ENCODE assay signal across 29 cellular contexts in genomic region chr1:230022666-230023380, GRCh38.
"Had no signal": no experiment of that assay in that cellular context is flagged by ENCODE, and none has a peak within 500 bp of the region (broad histone marks: within the 10 kb centered on the region; RNA-seq: fewer than 3 reads in every experiment).

No MANE protein-coding gene starts in this region.

- H3K4me3 ChIP-seq: ascending aorta, breast epithelium, cardiac muscle cell, colonic mucosa had no signal

- ATAC-seq: activated CD4-positive, CD25-positive, alpha-beta regulatory T cell treated with anti-CD3 and anti-CD28 coated beads, Interleukin-2, amount 50 U/mL, for 24 hours; activated CD8-positive, alpha-beta memory T cell treated with anti-CD3 and anti-CD28 coated beads, Interleukin-2, amount 10 ng/mL, durations not matched to agents 7 days and 5 days; activated CD8-positive, alpha-beta T cell treated with anti-CD3 and anti-CD28 coated beads, Interleukin-2, amount 10 ng/mL, durations not matched to agents 7 days and 5 days; activated naive CD4-positive, alpha-beta T cell treated with anti-CD3 and anti-CD28 coated beads, Interleukin-2, amount 50 U/mL, for 72 hours; T-helper 17 cell had no signal

- DNase-seq: activated B cell treated with CpG ODN at 0.5 μM for 24 hours; activated CD4-positive, alpha-beta memory T cell treated with anti-CD3 and anti-CD28 coated beads for 36 hours; activated CD4-positive, alpha-beta T cell treated with anti-CD3 and anti-CD28 coated beads, Interleukin-2, amount 10 ng/mL, durations not matched to agents 24 days and 14 days; activated CD8-positive, alpha-beta memory T cell treated with anti-CD3 and anti-CD28 coated beads, Interleukin-2, amount 10 ng/mL, durations not matched to agents 7 days and 5 days; activated CD8-positive, alpha-beta memory T cell treated with anti-CD3 and anti-CD28 coated beads, Interleukin-2, amount 50 U/mL, for 4 hours; activated CD8-positive, alpha-beta T cell treated with anti-CD3 and anti-CD28 coated beads, Interleukin-2, amount 10 ng/mL, durations not matched to agents 7 days and 5 days; activated gamma-delta T cell; activated naive CD4-positive, alpha-beta T cell; activated naive CD4-positive, alpha-beta T cell treated with anti-CD3 and anti-CD28 coated beads, Interleukin-2, amount 10 ng/mL, durations not matched to agents 7 days and 5 days; activated naive CD8-positive, alpha-beta T cell treated with anti-CD3 and anti-CD28 coated beads, Interleukin-2, amount 10 ng/mL, durations not matched to agents 7 days and 5 days; activated T-cell treated with anti-CD3 and anti-CD28 coated beads, Interleukin-2, amount 50 U/mL, for 1 hour; activated T-cell treated with anti-CD3 and anti-CD28 coated beads, Interleukin-2, amount 50 U/mL, for 48 hours; central memory CD4-positive, alpha-beta T cell; cerebellar nuclear complex; colonic mucosa; effector memory CD4-positive, alpha-beta T cell; foreskin fibroblast; T-helper 1 cell; T-helper 17 cell; T1000; WERI-Rb-1 had no signal

- H3K27ac ChIP-seq: ascending aorta, breast epithelium, cardiac muscle cell, colonic mucosa, epithelial cell of prostate, WERI-Rb-1 had no signal

- FAIRE-seq: endothelial cell of umbilical vein, frontal cortex had no signal

- H3K36me3 ChIP-seq: ascending aorta, breast epithelium, cardiac muscle cell, colonic mucosa, WERI-Rb-1 had no signal

- H3K4me1 ChIP-seq: ascending aorta, breast epithelium, colonic mucosa had no signal

- H3K9me3 ChIP-seq: ascending aorta, colonic mucosa had no signal

- H3K27me3 ChIP-seq: ascending aorta, breast epithelium, cardiac muscle cell, colonic mucosa had no signal
